In genomic region chr2:238202326-238203103, GRCh38 we compare ENCODE assay signal across 8 cellular contexts. TPM values are rescaled to one million over a fixed set of nuclear protein-coding genes. Genes with fewer than 3 reads are reported as not detected.
A peak's percentile ranks its signal among the peaks of the same experiment; 100 is the strongest.
DNase-seq lines count a peak whose midpoint lies in the region; ATAC-seq, FAIRE-seq and TF ChIP-seq lines count a peak whose summit lies in the region.

No MANE protein-coding gene starts in this region.

- peak; percentile 7 for DNase-seq in activated T-cell treated with anti-CD3 and anti-CD28 coated beads for 1 hour (ENCODE audit: low read depth)
- DNase-seq in activated T-cell treated with anti-CD3 and anti-CD28 coated beads for 4 hours, result no peak
- no peak for DNase-seq in NT2/D1 (ENCODE audit: low read depth, low spot score)
- DNase-seq in bronchial epithelial cell (ENCODE audit: low read depth), result peak; percentile 13
- DNase-seq in memory B cell (ENCODE audit: low spot score in 2 of 2), result no peak
- no peak for DNase-seq in uterus
- no peak for DNase-seq in stimulated activated CD4-positive, alpha-beta T cell treated with anti-CD3 and anti-CD28 coated beads, Interleukin-1b, Interleukin-23, amount 100 ng/mL, for 48 hours

- no peaks in the 10 kb centered on the region for H3K27me3 Mint-ChIP-seq in memory B cell

- peak overlapping the region; percentile 75 to 94 for H3K27ac ChIP-seq in uterus

- H3K4me3 Mint-ChIP-seq in memory B cell, result peak overlapping the region; percentile 83

- TF ChIP-seq POLR2A in uterus (IDR thresholded peaks at IDR 0.05), result no peak

- H3K9me3 ChIP-seq in NT2/D1 (ENCODE audit: insufficient read depth, low read length) (peaks cover 18% of the 10 kb centered on the region), uterus (no peaks in the 10 kb centered on the region)

- H3K27me3 ChIP-seq in NT2/D1 (ENCODE audit: insufficient read depth, insufficient read length) (peaks cover 7% of the 10 kb centered on the region), bronchial epithelial cell (ENCODE audit: control insufficient read depth, insufficient read depth, low read length) (no peaks in the 10 kb centered on the region), uterus (no peaks in the 10 kb centered on the region)

- intact Hi-C loops in uterus (cut with DNase I; ENCODE audit: low total_unique reads), result loop anchor here (10.0 kb wide), 1 partner anchor 62 kb away; no protein-coding TSS in a partner anchor

- no peaks in the 10 kb centered on the region for H3K36me3 Mint-ChIP-seq in memory B cell

- peak overlapping the region; percentile 71 for H3K27ac Mint-ChIP-seq in memory B cell

- ATAC-seq in memory B cell (ENCODE audit: low read depth) (no peak), GM21528 (IDR thresholded peaks at IDR 0.05; ENCODE audit: low FRiP score, unreplicated experiment) (no peak)

- H3K4me3 ChIP-seq in NT2/D1 (ENCODE audit: insufficient read length, low read depth), result peak overlapping the region; percentile 85
- H3K4me3 ChIP-seq in bronchial epithelial cell (ENCODE audit: low read depth, low read length), result peak overlapping the region; percentile 62
- peak overlapping the region; percentile 34 to 91 for H3K4me3 ChIP-seq in uterus

- FAIRE-seq in bronchial epithelial cell (lab: Jason Lieb, UNC), result no peak

- H3K4me1 ChIP-seq in NT2/D1 (ENCODE audit: insufficient read depth, insufficient read length), result peaks cover 3% of the 10 kb centered on the region
- no peaks in the 10 kb centered on the region for H3K4me1 ChIP-seq in uterus

- no peaks in the 10 kb centered on the region for H3K9me3 Mint-ChIP-seq in memory B cell

- TF ChIP-seq CTCF in bronchial epithelial cell (IDR thresholded peaks at IDR 0.05; ENCODE audit: insufficient read depth, low read length, severe bottlenecking) (no peak), uterus (IDR thresholded peaks at IDR 0.05) (no peak)

- peaks cover 32% of the 10 kb centered on the region for H3K4me1 Mint-ChIP-seq in memory B cell

- peak overlapping the region; percentile 95 for H3K9ac ChIP-seq in NT2/D1 (ENCODE audit: insufficient read length, low read depth)

- peaks cover 20% of the 10 kb centered on the region for H3K36me3 ChIP-seq in NT2/D1 (ENCODE audit: insufficient read depth, insufficient read length, low read length)
- no peaks in the 10 kb centered on the region for H3K36me3 ChIP-seq in bronchial epithelial cell (ENCODE audit: control insufficient read depth, insufficient read depth, low read length)
- no peaks in the 10 kb centered on the region for H3K36me3 ChIP-seq in uterus

RNA-seq across cellular contexts. Expression of gene ILKAP, which starts 1.0 kb away (rescaled TPM):
- 25.0 and 31.4 TPM in 2 replicates for total RNA-seq in bronchial epithelial cell
- total RNA-seq in uterus, result 10 to 100 TPM in 3 of 4 donors, 1 to 10 TPM in 1; 9.2 to 78.0 (median 29.1) TPM

RNA-seq across cellular contexts. Expression of gene HES6, which starts 37.3 kb away (rescaled TPM):
- 36.1 and 44.3 TPM in 2 replicates for total RNA-seq in bronchial epithelial cell
- total RNA-seq in uterus, result 10 to 100 TPM in 2 of 4 donors, 1 to 10 TPM in 1, not detected in 1; 9.5 to 33.3 (median 10.2) TPM

RNA-seq across cellular contexts. Expression of gene ERFE, which starts 43.7 kb away (rescaled TPM):
- 4.2 and 5.8 TPM in 2 replicates for total RNA-seq in bronchial epithelial cell
- total RNA-seq in uterus, result under 1 TPM in 1 of 4 donors, not detected in 3; 0.83 TPM

Comparison
In these comparisons a context has a peak if more than half of its experiments do, and no peak if none do; other contexts are left out.
1. DNase-seq: peak in activated T-cell treated with anti-CD3 and anti-CD28 coated beads for 1 hour (single experiment) and bronchial epithelial cell (single experiment); none in activated T-cell treated with anti-CD3 and anti-CD28 coated beads for 4 hours (single experiment), NT2/D1 (single experiment), memory B cell (0 of 2), uterus (0 of 2) and stimulated activated CD4-positive, alpha-beta T cell treated with anti-CD3 and anti-CD28 coated beads, Interleukin-1b, Interleukin-23, amount 100 ng/mL, for 48 hours (single experiment).
2. Peak in every context shown above with its lines, with median percentiles within 50 percentile points of each other: H3K4me3 ChIP-seq.